Comparison of ENCODE assay signal across 8 cellular contexts in the genomic region with DNA sequence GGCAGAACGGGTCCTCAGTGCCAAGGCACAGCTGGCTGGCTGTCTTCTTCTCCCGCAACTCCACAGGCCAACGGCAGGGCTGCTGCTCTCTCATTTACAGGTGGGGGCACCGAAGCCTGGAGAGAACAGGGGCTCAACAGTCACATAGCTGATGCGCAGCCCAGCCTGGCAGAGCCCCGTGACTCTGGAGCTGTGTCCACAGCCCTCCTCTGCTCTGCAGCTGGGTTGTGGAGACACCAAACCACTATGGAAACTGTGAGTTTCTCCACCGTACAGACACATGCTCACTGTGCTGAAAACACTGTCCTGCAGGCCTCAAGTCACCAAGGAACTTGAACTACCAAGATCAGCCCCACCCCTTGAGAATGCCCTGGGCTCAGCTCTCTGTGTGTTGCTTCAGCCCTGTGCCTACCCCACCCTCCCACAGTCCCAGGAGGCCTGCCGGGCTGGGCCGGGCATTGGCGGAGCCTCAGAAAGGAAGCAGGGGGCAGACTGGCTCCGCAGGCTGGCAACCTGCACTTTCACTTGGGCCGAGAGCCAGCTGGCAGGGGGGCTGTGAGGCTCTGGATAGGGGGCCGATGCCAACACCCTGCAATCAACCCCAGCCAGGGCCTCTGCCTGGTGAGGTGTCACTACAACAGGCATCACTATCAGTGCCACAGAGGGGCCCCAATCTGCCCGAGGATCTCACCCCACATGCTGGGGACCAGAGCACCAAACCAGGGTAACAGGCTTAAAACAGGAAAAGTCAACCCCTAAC.
A peak's percentile ranks its signal among the peaks of the same experiment; 100 is the strongest.
DNase-seq lines count a peak whose midpoint lies in the region; ATAC-seq lines count a peak whose summit lies in the region.

No MANE protein-coding gene starts in this region.

- ATAC-seq in HG02642 (IDR thresholded peaks at IDR 0.05; ENCODE audit: poor library complexity, unreplicated experiment) (peak; percentile 59), T-cell (replicated peaks in 1 of 4) (peak; percentile 63 to 65 (median 64)), GM21515 (IDR thresholded peaks at IDR 0.05; ENCODE audit: unreplicated experiment) (no peak), GM21367 (IDR thresholded peaks at IDR 0.05; ENCODE audit: unreplicated experiment) (no peak)

- peak overlapping the region; percentile 55 to 66 for H3K27ac ChIP-seq in esophagus (ENCODE audit: low read depth in 2 of 2, low read length in 1 of 2)

- H3K4me3 Mint-ChIP-seq in T-cell = peak overlapping the region in 1 of 3 donors; percentile 24

- CTCF ChIA-PET in T-cell (lab: Charles Lee) = no interaction called here

- peak overlapping the region; percentile 74 to 76 for H3K27ac Mint-ChIP-seq in T-cell

- no peaks in the 10 kb centered on the region for H3K36me3 ChIP-seq in esophagus (ENCODE audit: control insufficient read depth in 2 of 2, insufficient read depth in 2 of 2, low read length in 1 of 2)

- no peak overlapping the region for H3K4me3 ChIP-seq in esophagus (ENCODE audit: low read depth in 1 of 2, low read length in 2 of 2)

- no peaks in the 10 kb centered on the region for H3K27me3 ChIP-seq in esophagus (ENCODE audit: control insufficient read depth in 1 of 2, insufficient read depth in 2 of 2, low read length in 2 of 2)

- no peaks in the 10 kb centered on the region for H3K27me3 Mint-ChIP-seq in T-cell

- POLR2A ChIA-PET in T-cell (lab: Charles Lee) = no interaction called here

- H3K4me1 ChIP-seq in esophagus (ENCODE audit: control insufficient read depth in 2 of 2, insufficient read depth in 2 of 2, low read length in 1 of 2) = peaks cover 14 to 31% of the 10 kb centered on the region in 2 donors

- H3K9me3 ChIP-seq in esophagus (ENCODE audit: control insufficient read depth in 2 of 2, insufficient read depth in 1 of 2, low read depth in 1 of 2, low read length in 1 of 2) = no peaks in the 10 kb centered on the region

- WGBS in esophagus, 2 donors = 23 to 28% methylated on average over 14 of the region's 14 CpGs

- H3K4me1 Mint-ChIP-seq in T-cell = peaks cover 67 to 82% (median 71%) of the 10 kb centered on the region in 3 donors

- no peaks in the 10 kb centered on the region for H3K9me3 Mint-ChIP-seq in T-cell

- peak; percentile 16 for DNase-seq in GM04503 (ENCODE audit: low read depth)
- DNase-seq in T-cell = peak in 7 of 34 experiments; percentile 9 to 43 (median 17)
- DNase-seq in occipital lobe (lab: John Stamatoyannopoulos, UW) = peak; percentile 42
- DNase-seq in NK-92 treated with Interleukin-12 subunit alpha and Interleukin-12 subunit beta, amount 100 ng/mL, for 24 hours (lab: John Stamatoyannopoulos, UW) = no peak

- H3K36me3 Mint-ChIP-seq in T-cell = peaks cover 13% of the 10 kb centered on the region

Comparison
In these comparisons a context has a peak if more than half of its experiments do, and no peak if none do; other contexts are left out.
1. ATAC-seq: peak in HG02642 (single experiment) and T-cell (4 of 4); none in GM21515 (single experiment) and GM21367 (single experiment).